Comparison of ENCODE assay signal across 26 cellular contexts in genomic region chr14:34452258-34452822, GRCh38. TPM values are rescaled to one million over a fixed set of nuclear protein-coding genes. Genes with fewer than 3 reads are reported as not detected.
DNase-seq lines count a peak whose midpoint lies in the region; ATAC-seq, FAIRE-seq and TF ChIP-seq lines count a peak whose summit lies in the region.
"Had no signal": no experiment of that assay in that cellular context is flagged by ENCODE, and none has a peak within 500 bp of the region (broad histone marks: within the 10 kb centered on the region; RNA-seq: fewer than 3 reads in every experiment).

No MANE protein-coding gene starts in this region.

- DNase-seq in A549 (ENCODE audit: low read depth in 1 of 2, low spot score in 1 of 2) (no peak), choroid plexus epithelial cell (ENCODE audit: low read depth) (peak; percentile 20), osteoblast (ENCODE audit: insufficient read length, low spot score, missing footprints) (peak; percentile 39), superior temporal gyrus (ENCODE audit: extremely low spot score) (no peak)
- no peak for DNase-seq in activated CD4-positive, alpha-beta T cell treated with anti-CD3 and anti-CD28 coated beads, Interleukin-2, amount 50 U/mL, for 1 hour
- DNase-seq: ACHN; BE2C; CD8-positive, alpha-beta memory T cell; DMS 273 treated with DMSO at 0.1 percent for 48 hours; DND-41; KG1; MM.1S; NCI-H1694; NCI-H2081 treated with DMSO at 0.1 percent for 48 hours; NCI-H2171; NCI-H226; NCI-H510A; NK-92 treated with Interleukin-12 subunit alpha and Interleukin-12 subunit beta, amount 100 ng/mL, for 24 hours; PC-9 had no signal

- ATAC-seq in A549 (no peak; a peak in 2 of 6 replicates), HG03354 (IDR thresholded peaks at IDR 0.05; ENCODE audit: poor library complexity, severe bottlenecking, unreplicated experiment) (no peak)
- ATAC-seq: HCT116, Right ventricle myocardium inferior had no signal

- H3K27ac ChIP-seq in A549: peak overlapping the region in 1 of 2 experiments; percentile 30; a peak in 1 of 6 replicates
- no peak overlapping the region for H3K27ac ChIP-seq in HEK293 (ENCODE audit: extremely low read depth, low read depth, low read length)
- no peak overlapping the region for H3K27ac ChIP-seq in osteoblast (ENCODE audit: low read depth, low read length)
- H3K27ac ChIP-seq: PC-9, SJSA1 had no signal

- H4K20me1 ChIP-seq in osteoblast (ENCODE audit: insufficient read depth, low read length): peaks cover 8% of the 10 kb centered on the region

- no peak for FAIRE-seq in A549 (lab: Jason Lieb, UNC)
- FAIRE-seq: GM12892, GM19239 had no signal

- TF ChIP-seq CTCF in A549 (IDR thresholded peaks at IDR 0.05) (no peak), HEK293 (tag by site-specific recombination; IDR thresholded peaks at IDR 0.05) (no peak), choroid plexus epithelial cell (conservative IDR thresholded peaks at IDR 0.05; ENCODE audit: low read depth, low read length) (no peak), osteoblast (IDR thresholded peaks at IDR 0.05; ENCODE audit: extremely low read depth, low read depth, low read length) (no peak)

- H3K27me3 ChIP-seq in osteoblast (ENCODE audit: insufficient read depth, low read length): no peaks in the 10 kb centered on the region
- H3K27me3 ChIP-seq: BE2C, SJSA1 had no signal

- no peak for TF ChIP-seq POLR2A in A549 (IDR thresholded peaks at IDR 0.05; ENCODE audit: low read length)

- no peak for TF ChIP-seq RAD21 in A549 (conservative IDR thresholded peaks at IDR 0.05 in 1 of 2, IDR thresholded peaks at IDR 0.05 in 1 of 2)

- WGBS in A549 (ENCODE audit: missing lambda C conversion rate): 19% methylated on average over 1 of the region's 1 CpG

- H3K4me1 ChIP-seq in A549 (peaks cover 49% of the 10 kb centered on the region), HEK293 (ENCODE audit: control insufficient read depth, insufficient read depth, low read length) (no peaks in the 10 kb centered on the region), osteoblast (ENCODE audit: insufficient read depth, low read length) (no peaks in the 10 kb centered on the region)
- H3K4me1 ChIP-seq: BE2C had no signal

- H3K36me3 ChIP-seq in HEK293 (ENCODE audit: control insufficient read depth in 2 of 2, insufficient read depth in 1 of 2, low read length in 2 of 2) (peaks cover 25 to 34% of the 10 kb centered on the region in 2 experiments; a peak in 2 of 3 replicates), osteoblast (ENCODE audit: insufficient read depth, low read length) (peaks cover 15% of the 10 kb centered on the region)

- H3K4me2 ChIP-seq in A549 (peak overlapping the region; percentile 8; the same call in 2 of the 3 replicates), osteoblast (ENCODE audit: insufficient read depth, low read length) (no peak overlapping the region)
- H3K4me2 ChIP-seq: PC-9 had no signal

- no peak overlapping the region for H3K4me3 ChIP-seq in A549
- H3K4me3 ChIP-seq in HEK293 (ENCODE audit: low read depth, low read length): no peak overlapping the region
- H3K4me3 ChIP-seq in choroid plexus epithelial cell (ENCODE audit: low read depth, low read length): no peak overlapping the region
- no peak overlapping the region for H3K4me3 ChIP-seq in osteoblast (ENCODE audit: insufficient read depth, low read length)
- H3K4me3 ChIP-seq: PC-9, SJSA1 had no signal

- no peaks in the 10 kb centered on the region for H3K9me3 ChIP-seq in A549
- H3K9me3 ChIP-seq in HEK293 (ENCODE audit: control insufficient read depth, insufficient read depth, low read depth, low read length): no peaks in the 10 kb centered on the region
- H3K9me3 ChIP-seq in osteoblast (ENCODE audit: low read depth, low read length): no peaks in the 10 kb centered on the region
- H3K9me3 ChIP-seq: BE2C, SJSA1 had no signal

- CTCF ChIA-PET in A549 (lab: Yijun Ruan, JAX) (interaction anchor here (2.6 kb wide), 1 partner anchor 47 kb away, joined by 6 read pairs; no protein-coding TSS in a partner anchor), HEK293 (lab: Yijun Ruan, JAX) (interaction anchor here (0.8 to 1.3 kb wide), 2 partner anchors 44 to 129 kb away, joined by 3 to 4 read pairs; no protein-coding TSS in a partner anchor)

- peaks cover 61% of the 10 kb centered on the region for H3K79me2 ChIP-seq in osteoblast (ENCODE audit: insufficient read depth, low read length)

- no peak overlapping the region for H2AFZ ChIP-seq in osteoblast (ENCODE audit: low read length)
- H2AFZ ChIP-seq: PC-9 had no signal

- POLR2A ChIA-PET in A549 (lab: Yijun Ruan, JAX) (interaction anchor here (0.9 kb wide), 1 partner anchor 10 kb away, joined by 4 read pairs; the partner anchor contains the start of gene SPTSSA), HEK293 (lab: Yijun Ruan, JAX) (interaction anchor here (0.7 to 1.0 kb wide), 3 partner anchors 9 to 342 kb away, joined by 3 to 6 read pairs (median 4); no protein-coding TSS in a partner anchor)

- no peak for TF ChIP-seq EP300 in A549 (IDR thresholded peaks at IDR 0.05)

TF ChIP-seq in A549, 52 proteins besides CTCF, POLR2A, EP300 and RAD21 (continues in another document):
- TF ChIP-seq ZC3H11A (IDR thresholded peaks at IDR 0.05) (no peak), HMGXB4 (CRISPR knock-in tag; IDR thresholded peaks at IDR 0.05; ENCODE audit: borderline replicate concordance) (no peak), HEYL (CRISPR knock-in tag; IDR thresholded peaks at IDR 0.05) (no peak), CBX2 (IDR thresholded peaks at IDR 0.05; ENCODE audit: borderline replicate concordance, low read depth) (no peak), ZSCAN20 (CRISPR knock-in tag; IDR thresholded peaks at IDR 0.05) (no peak), RCOR1 (IDR thresholded peaks at IDR 0.05; ENCODE audit: low read depth, low read length) (no peak), HDAC2 (IDR thresholded peaks at IDR 0.05) (no peak), FOSL2 (IDR thresholded peaks at IDR 0.05) (no peak), FOSL2 (CRISPR knock-in tag; IDR thresholded peaks at IDR 0.05) (no peak)

TF ChIP-seq in HEK293, 187 proteins besides CTCF, POLR2A, EP300 and RAD21:
- TF ChIP-seq, protein P1, sequence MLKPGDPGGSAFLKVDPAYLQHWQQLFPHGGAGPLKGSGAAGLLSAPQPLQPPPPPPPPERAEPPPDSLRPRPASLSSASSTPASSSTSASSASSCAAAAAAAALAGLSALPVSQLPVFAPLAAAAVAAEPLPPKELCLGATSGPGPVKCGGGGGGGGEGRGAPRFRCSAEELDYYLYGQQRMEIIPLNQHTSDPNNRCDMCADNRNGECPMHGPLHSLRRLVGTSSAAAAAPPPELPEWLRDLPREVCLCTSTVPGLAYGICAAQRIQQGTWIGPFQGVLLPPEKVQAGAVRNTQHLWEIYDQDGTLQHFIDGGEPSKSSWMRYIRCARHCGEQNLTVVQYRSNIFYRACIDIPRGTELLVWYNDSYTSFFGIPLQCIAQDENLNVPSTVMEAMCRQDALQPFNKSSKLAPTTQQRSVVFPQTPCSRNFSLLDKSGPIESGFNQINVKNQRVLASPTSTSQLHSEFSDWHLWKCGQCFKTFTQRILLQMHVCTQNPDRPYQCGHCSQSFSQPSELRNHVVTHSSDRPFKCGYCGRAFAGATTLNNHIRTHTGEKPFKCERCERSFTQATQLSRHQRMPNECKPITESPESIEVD (tag by site-specific recombination; IDR thresholded peaks at IDR 0.05): peak; percentile 46
- TF ChIP-seq ZNF416 (tag by site-specific recombination; IDR thresholded peaks at IDR 0.05): no peak

RNA-seq across cellular contexts. Expression of gene SPTSSA, which starts 9.7 kb away (rescaled TPM):
- polyA plus RNA-seq in A549 (2011; rRNA removed) (91.6 and 105 TPM in 2 replicates), A549 (2017; fragmentation: RNase III; extraction: RNeasy Plus Mini Kit Qiagen cat#74134 plus additional on column Dnase treatment) (35.6 to 68.0 TPM (median 65.3 TPM) in 3 replicates)
- 70.8 and 71.7 TPM in 2 replicates for polyA plus RNA-seq in A549 (2012; cell fraction: cytosol; rRNA removed)
- polyA plus RNA-seq in A549 (2012; cell fraction: nucleus; rRNA removed): 14.5 and 19.8 TPM in 2 replicates
- polyA minus RNA-seq in A549 (2011; rRNA and poly(A)+ RNA removed): 31.5 and 37.6 TPM in 2 replicates
- 10.5 and 11.8 TPM in 2 replicates for total RNA-seq in osteoblast

Comparison
In these comparisons a context has a peak if more than half of its experiments do, and no peak if none do; other contexts are left out.
1. DNase-seq: peak in choroid plexus epithelial cell (single experiment) and osteoblast (single experiment); none in A549 (0 of 2), superior temporal gyrus (single experiment) and activated CD4-positive, alpha-beta T cell treated with anti-CD3 and anti-CD28 coated beads, Interleukin-2, amount 50 U/mL, for 1 hour (single experiment).